Comparison of ENCODE assay signal across 28 cellular contexts in genomic region chr11:35873721-35874120, GRCh38.
DNase-seq lines count a peak whose midpoint lies in the region; ATAC-seq and TF ChIP-seq lines count a peak whose summit lies in the region.
"Had no signal": no experiment of that assay in that cellular context is flagged by ENCODE, and none has a peak within 500 bp of the region (broad histone marks: within the 10 kb centered on the region; RNA-seq: fewer than 3 reads in every experiment).

No MANE protein-coding gene starts in this region.

- intact Hi-C loops in MCF 10A (cut with micrococcal nuclease) (no loop called here), left lung (cut with DNase I) (no loop called here), psoas muscle (cut with DNase I) (no loop called here)
- intact Hi-C loops in activated CD4-positive, alpha-beta memory T cell treated with anti-CD3 and anti-CD28 coated beads for 36 hours (cut with micrococcal nuclease): no loop called here

- H3K4me3 ChIP-seq in coronary artery (no peak overlapping the region), left lung (no peak overlapping the region), psoas muscle (no peak overlapping the region)
- H3K4me3 ChIP-seq: GM23248, SK-N-MC had no signal

- H3K36me3 Mint-ChIP-seq in MCF 10A (ENCODE audit: insufficient read depth, unreplicated experiment): no peaks in the 10 kb centered on the region
- H3K36me3 Mint-ChIP-seq in activated CD4-positive, alpha-beta memory T cell treated with anti-CD3 and anti-CD28 coated beads for 36 hours: no peaks in the 10 kb centered on the region

- H3K4me1 ChIP-seq in left lung: no peaks in the 10 kb centered on the region
- no peaks in the 10 kb centered on the region for H3K4me1 ChIP-seq in psoas muscle

- H3K9me3 ChIP-seq in left lung (peaks cover 0 to 8% of the 10 kb centered on the region in 2 donors), psoas muscle (peaks cover 7% of the 10 kb centered on the region)

- H3K4me1 Mint-ChIP-seq in MCF 10A (ENCODE audit: insufficient read depth, unreplicated experiment): peaks cover 6% of the 10 kb centered on the region
- H3K4me1 Mint-ChIP-seq in activated CD4-positive, alpha-beta memory T cell treated with anti-CD3 and anti-CD28 coated beads for 36 hours (ENCODE audit: low read depth): no peaks in the 10 kb centered on the region
- H3K4me1 Mint-ChIP-seq: B cell; CD8-positive, alpha-beta memory T cell; H9 had no signal

- H3K9me3 Mint-ChIP-seq in MCF 10A (ENCODE audit: unreplicated experiment): peaks cover 2% of the 10 kb centered on the region
- H3K9me3 Mint-ChIP-seq in activated CD4-positive, alpha-beta memory T cell treated with anti-CD3 and anti-CD28 coated beads for 36 hours: peaks cover 6% of the 10 kb centered on the region

- H3K27ac ChIP-seq in coronary artery (no peak overlapping the region), left lung (no peak overlapping the region), psoas muscle (no peak overlapping the region)
- H3K27ac ChIP-seq: 22Rv1, GM23248, RWPE1, SK-N-MC had no signal

- no peak overlapping the region for H3K27ac Mint-ChIP-seq in MCF 10A (ENCODE audit: low read depth, unreplicated experiment)
- no peak overlapping the region for H3K27ac Mint-ChIP-seq in activated CD4-positive, alpha-beta memory T cell treated with anti-CD3 and anti-CD28 coated beads for 36 hours
- H3K27ac Mint-ChIP-seq: B cell; CD14-positive monocyte; CD8-positive, alpha-beta memory T cell; H9 had no signal

- in situ Hi-C loops in T47D (cut with HindIII; ENCODE audit: low pct_unique_long_range_greater_than_20kb, low sequenced_read_pairs): no loop called here

- H3K4me3 Mint-ChIP-seq in MCF 10A (ENCODE audit: unreplicated experiment): no peak overlapping the region
- H3K4me3 Mint-ChIP-seq in activated CD4-positive, alpha-beta memory T cell treated with anti-CD3 and anti-CD28 coated beads for 36 hours: no peak overlapping the region
- H3K4me3 Mint-ChIP-seq: B cell; CD14-positive monocyte; CD8-positive, alpha-beta memory T cell; H9 had no signal

- POLR2A ChIA-PET in MCF 10A (lab: Yijun Ruan, JAX): interaction anchor here (1.0 to 2.5 kb wide), 6 partner anchors 10 to 88 kb away, joined by 3 to 7 read pairs (median 4); no protein-coding TSS in a partner anchor
- POLR2A ChIA-PET in activated CD4-positive, alpha-beta memory T cell treated with anti-CD3 and anti-CD28 coated beads for 36 hours (lab: Charles Lee): no interaction called here

- H3K36me3 ChIP-seq in left lung (no peaks in the 10 kb centered on the region), psoas muscle (ENCODE audit: insufficient read depth in 1 of 2, low read depth in 1 of 2) (no peaks in the 10 kb centered on the region)

- H3K27me3 ChIP-seq in left lung (no peaks in the 10 kb centered on the region), psoas muscle (ENCODE audit: insufficient read depth in 3 of 3, low read length in 2 of 3) (no peaks in the 10 kb centered on the region)

- ATAC-seq in left lung: peak; percentile 38
- no peak for ATAC-seq in GM18505 (IDR thresholded peaks at IDR 0.05; ENCODE audit: unreplicated experiment)
- ATAC-seq in psoas muscle: no peak
- ATAC-seq: Panc1 had no signal

- CTCF ChIA-PET in MCF 10A (lab: Yijun Ruan, JAX): interaction anchor here (0.7 kb wide), 2 partner anchors 71 to 658 kb away, joined by 3 to 6 read pairs; no protein-coding TSS in a partner anchor
- CTCF ChIA-PET in activated CD4-positive, alpha-beta memory T cell treated with anti-CD3 and anti-CD28 coated beads for 36 hours (lab: Charles Lee): no interaction called here

- 77 to 88% (median 86%) methylated on average over 3 of the region's 3 CpGs for WGBS in psoas muscle, 3 donors

- no peaks in the 10 kb centered on the region for H3K27me3 Mint-ChIP-seq in MCF 10A (ENCODE audit: insufficient read depth, unreplicated experiment)
- H3K27me3 Mint-ChIP-seq in activated CD4-positive, alpha-beta memory T cell treated with anti-CD3 and anti-CD28 coated beads for 36 hours: peaks cover 7% of the 10 kb centered on the region

- TF ChIP-seq CTCF in MCF 10A (IDR thresholded peaks at IDR 0.05; ENCODE audit: unreplicated experiment) (no peak), coronary artery (IDR thresholded peaks at IDR 0.05) (no peak), left lung (IDR thresholded peaks at IDR 0.05) (no peak), psoas muscle (IDR thresholded peaks at IDR 0.05) (no peak)

- TF ChIP-seq POLR2A in GM18505 (IDR thresholded peaks at IDR 0.05; ENCODE audit: borderline replicate concordance, extremely low read depth, insufficient read depth, insufficient read length): no peak

- DNase-seq in T47D (ENCODE audit: low read depth in 1 of 2, low spot score in 1 of 2): peak; percentile 41 to 86
- DNase-seq in MCF 10A (ENCODE audit: unreplicated experiment): no peak
- DNase-seq in coronary artery (ENCODE audit: low spot score): peak; percentile 49
- DNase-seq in left lung: no peak
- DNase-seq in SK-N-DZ (ENCODE audit: low spot score): no peak
- no peak for DNase-seq in activated CD4-positive, alpha-beta memory T cell treated with anti-CD3 and anti-CD28 coated beads for 36 hours
- DNase-seq in psoas muscle: no peak
- DNase-seq: CD8-positive, alpha-beta memory T cell; DND-41; GM23248; H9; KBM-7; NCI-H1092; NCI-H1436; NCI-H187; NCI-H2081 treated with DMSO at 0.1 percent for 48 hours; NCI-H2171; NCI-H226; NCI-H510A; NCI-H69; SHP77 treated with DMSO at 0.1 percent for 48 hours had no signal

- no TSS peak for BruUV-seq in MCF 10A (replicated peaks; lab: Mats Ljungman, UMichigan)

Comparison
In these comparisons a context has a peak if more than half of its experiments do, and no peak if none do; other contexts are left out.
1. DNase-seq: peak in T47D (2 of 2) and coronary artery (single experiment); none in MCF 10A (single experiment), left lung (0 of 2), SK-N-DZ (single experiment), activated CD4-positive, alpha-beta memory T cell treated with anti-CD3 and anti-CD28 coated beads for 36 hours (single experiment) and psoas muscle (0 of 2).